Comparison of ENCODE assay signal across 26 cellular contexts in genomic region chr2:238919307-238919706, GRCh38.
"Had no signal": no experiment of that assay in that cellular context is flagged by ENCODE, and none has a peak within 500 bp of the region (broad histone marks: within the 10 kb centered on the region; RNA-seq: fewer than 3 reads in every experiment).

No MANE protein-coding gene starts in this region.

- H3K27me3 ChIP-seq: brain microvascular endothelial cell, cardiac muscle cell had no signal

- H3K4me1 ChIP-seq: SJCRH30 had no signal

- H3K4me1 Mint-ChIP-seq: activated CD8-positive, alpha-beta memory T cell treated with anti-CD3 and anti-CD28 coated beads, Interleukin-2, amount 10 ng/mL, durations not matched to agents 7 days and 5 days; activated naive CD8-positive, alpha-beta T cell treated with anti-CD3 and anti-CD28 coated beads, Interleukin-2, amount 50 U/mL, for 24 hours had no signal

- H3K4me3 ChIP-seq: cardiac muscle cell, K562, SJCRH30 had no signal

- H3K4me3 Mint-ChIP-seq: activated CD8-positive, alpha-beta memory T cell treated with anti-CD3 and anti-CD28 coated beads, Interleukin-2, amount 10 ng/mL, durations not matched to agents 7 days and 5 days; activated CD8-positive, alpha-beta T cell treated with anti-CD3 and anti-CD28 coated beads, Interleukin-2, amount 10 ng/mL, durations not matched to agents 7 days and 5 days; activated naive CD8-positive, alpha-beta T cell treated with anti-CD3 and anti-CD28 coated beads, Interleukin-2, amount 50 U/mL, for 24 hours; activated T-cell treated with anti-CD3 and anti-CD28 coated beads, Interleukin-2, amount 50 U/mL, for 4 hours; T-helper 2 cell treated with Interferon-gamma antibody and Interleukin-4, amounts not matched to agents 5 μg/mL and 100 μg/mL, for 36 hours had no signal

- H3K27me3 Mint-ChIP-seq: activated CD8-positive, alpha-beta memory T cell treated with anti-CD3 and anti-CD28 coated beads, Interleukin-2, amount 10 ng/mL, durations not matched to agents 7 days and 5 days had no signal

- H3K9ac ChIP-seq: SK-N-SH had no signal

- H3K36me3 Mint-ChIP-seq: activated CD8-positive, alpha-beta memory T cell treated with anti-CD3 and anti-CD28 coated beads, Interleukin-2, amount 10 ng/mL, durations not matched to agents 7 days and 5 days; activated naive CD4-positive, alpha-beta T cell treated with anti-CD3 and anti-CD28 coated beads, Interleukin-2, amount 50 U/mL, for 72 hours had no signal

- H3K9me3 Mint-ChIP-seq: activated naive CD4-positive, alpha-beta T cell treated with anti-CD3 and anti-CD28 coated beads, Interleukin-2, amount 50 U/mL, for 72 hours; activated naive CD8-positive, alpha-beta T cell treated with anti-CD3 and anti-CD28 coated beads, Interleukin-2, amount 50 U/mL, for 24 hours; activated T-cell treated with anti-CD3 and anti-CD28 coated beads, Interleukin-2, amount 50 U/mL, for 4 hours; T-helper 2 cell treated with Interferon-gamma antibody and Interleukin-4, amounts not matched to agents 5 μg/mL and 100 μg/mL, for 36 hours had no signal

- H3K9me3 ChIP-seq: SJCRH30, SK-N-SH had no signal

- DNase-seq: activated CD4-positive, alpha-beta T cell treated with anti-CD3 and anti-CD28 coated beads for 48 hours; activated CD4-positive, alpha-beta T cell treated with anti-CD3 and anti-CD28 coated beads, Interleukin-2, amount 50 U/mL, for 4 hours; activated CD4-positive, CD25-positive, alpha-beta regulatory T cell treated with anti-CD3 and anti-CD28 coated beads, Interleukin-2, amount 50 U/mL, for 72 hours; activated CD8-positive, alpha-beta memory T cell treated with anti-CD3 and anti-CD28 coated beads, Interleukin-2, amount 10 ng/mL, durations not matched to agents 7 days and 5 days; activated CD8-positive, alpha-beta T cell treated with anti-CD3 and anti-CD28 coated beads, Interleukin-2, amount 10 ng/mL, durations not matched to agents 7 days and 5 days; activated naive CD4-positive, alpha-beta T cell treated with Interleukin-2 at 50 U/mL for 16 hours; activated naive CD8-positive, alpha-beta T cell treated with anti-CD3 and anti-CD28 coated beads, Interleukin-2, amount 50 U/mL, for 24 hours; activated T-cell treated with anti-CD3 and anti-CD28 coated beads, Interleukin-2, amount 50 U/mL, for 4 hours; brain microvascular endothelial cell; cerebellar nuclear complex; Karpas-422; MM.1S; NCI-H1105; NCI-H1436; NCI-H187; NCI-H2081; NCI-H510A treated with DMSO at 0.1 percent for 48 hours; NCI-H69; PC-3; SJCRH30; SK-N-SH; SW 1271 had no signal

- H3K9me2 ChIP-seq: SK-N-SH had no signal

- ATAC-seq: activated CD8-positive, alpha-beta memory T cell treated with anti-CD3 and anti-CD28 coated beads, Interleukin-2, amount 10 ng/mL, durations not matched to agents 7 days and 5 days; activated CD8-positive, alpha-beta T cell treated with anti-CD3 and anti-CD28 coated beads, Interleukin-2, amount 10 ng/mL, durations not matched to agents 7 days and 5 days; activated naive CD4-positive, alpha-beta T cell treated with anti-CD3 and anti-CD28 coated beads, Interleukin-2, amount 50 U/mL, for 72 hours; activated naive CD8-positive, alpha-beta T cell treated with anti-CD3 and anti-CD28 coated beads, Interleukin-2, amount 50 U/mL, for 24 hours; activated T-cell treated with anti-CD3 and anti-CD28 coated beads, Interleukin-2, amount 50 U/mL, for 4 hours; K562; PC-3 had no signal

- H3K27ac Mint-ChIP-seq: activated CD8-positive, alpha-beta memory T cell treated with anti-CD3 and anti-CD28 coated beads, Interleukin-2, amount 10 ng/mL, durations not matched to agents 7 days and 5 days; activated CD8-positive, alpha-beta T cell treated with anti-CD3 and anti-CD28 coated beads, Interleukin-2, amount 10 ng/mL, durations not matched to agents 7 days and 5 days; activated naive CD4-positive, alpha-beta T cell treated with anti-CD3 and anti-CD28 coated beads, Interleukin-2, amount 50 U/mL, for 72 hours; activated naive CD8-positive, alpha-beta T cell treated with anti-CD3 and anti-CD28 coated beads, Interleukin-2, amount 50 U/mL, for 24 hours; T-helper 2 cell treated with Interferon-gamma antibody and Interleukin-4, amounts not matched to agents 5 μg/mL and 100 μg/mL, for 36 hours had no signal

- H3K4me2 ChIP-seq: SK-N-SH had no signal

- H3K27ac ChIP-seq: brain microvascular endothelial cell, cardiac muscle cell, SJCRH30 had no signal

- H3K36me3 ChIP-seq: brain microvascular endothelial cell, cardiac muscle cell, SJCRH30 had no signal
